Comparison of ENCODE assay signal across 25 cellular contexts in genomic region chr17:61321344-61321743, GRCh38.
"Had no signal": no experiment of that assay in that cellular context is flagged by ENCODE, and none has a peak within 500 bp of the region (broad histone marks: within the 10 kb centered on the region; RNA-seq: fewer than 3 reads in every experiment).

No MANE protein-coding gene starts in this region.

- H3K9me3 Mint-ChIP-seq: activated naive CD4-positive, alpha-beta T cell treated with anti-CD3 and anti-CD28 coated beads, Interleukin-2, amount 50 U/mL, for 72 hours; activated T-cell treated with anti-CD3 and anti-CD28 coated beads, Interleukin-2, amount 50 U/mL, for 72 hours; nephron progenitor cell; stimulated activated effector memory CD8-positive, alpha-beta T cell treated with anti-CD3 and anti-CD28 coated beads, Interleukin-12 subunit alpha, Interleukin-12 subunit beta, amount 100 ng/mL, for 72 hours; stimulated activated naive CD8-positive, alpha-beta T cell treated with anti-CD3 and anti-CD28 coated beads, Interleukin-15, Interleukin-2, amounts not matched to agents 100 ng/mL and 50 ng/mL, for 24 hours; T-helper 2 cell treated with Interferon-gamma antibody and Interleukin-4, amounts not matched to agents 5 μg/mL and 100 μg/mL, for 36 hours; type B pancreatic cell had no signal

- ATAC-seq: activated naive CD4-positive, alpha-beta T cell treated with anti-CD3 and anti-CD28 coated beads, Interleukin-2, amount 50 U/mL, for 72 hours; activated T-cell treated with anti-CD3 and anti-CD28 coated beads, Interleukin-2, amount 50 U/mL, for 72 hours; foreskin keratinocyte; left lung; sciatic nerve; stimulated activated effector memory CD8-positive, alpha-beta T cell treated with anti-CD3 and anti-CD28 coated beads, Interleukin-12 subunit alpha, Interleukin-12 subunit beta, amount 100 ng/mL, for 72 hours had no signal

- H3K27me3 Mint-ChIP-seq: stimulated activated naive CD8-positive, alpha-beta T cell treated with anti-CD3 and anti-CD28 coated beads, Interleukin-15, Interleukin-2, amounts not matched to agents 100 ng/mL and 50 ng/mL, for 24 hours had no signal

- H3K27ac Mint-ChIP-seq: activated naive CD4-positive, alpha-beta T cell treated with anti-CD3 and anti-CD28 coated beads, Interleukin-2, amount 50 U/mL, for 72 hours; activated T-cell treated with anti-CD3 and anti-CD28 coated beads, Interleukin-2, amount 50 U/mL, for 72 hours; nephron progenitor cell; progenitor cell of endocrine pancreas; stimulated activated effector memory CD8-positive, alpha-beta T cell treated with anti-CD3 and anti-CD28 coated beads, Interleukin-12 subunit alpha, Interleukin-12 subunit beta, amount 100 ng/mL, for 72 hours; stimulated activated naive CD8-positive, alpha-beta T cell treated with anti-CD3 and anti-CD28 coated beads, Interleukin-15, Interleukin-2, amounts not matched to agents 100 ng/mL and 50 ng/mL, for 24 hours; T-helper 2 cell treated with Interferon-gamma antibody and Interleukin-4, amounts not matched to agents 5 μg/mL and 100 μg/mL, for 36 hours; type B pancreatic cell had no signal

- H3K4me1 Mint-ChIP-seq: stimulated activated effector memory CD8-positive, alpha-beta T cell treated with anti-CD3 and anti-CD28 coated beads, Interleukin-12 subunit alpha, Interleukin-12 subunit beta, amount 100 ng/mL, for 72 hours had no signal

- H3K36me3 Mint-ChIP-seq: activated naive CD4-positive, alpha-beta T cell treated with anti-CD3 and anti-CD28 coated beads, Interleukin-2, amount 50 U/mL, for 72 hours; stimulated activated effector memory CD8-positive, alpha-beta T cell treated with anti-CD3 and anti-CD28 coated beads, Interleukin-12 subunit alpha, Interleukin-12 subunit beta, amount 100 ng/mL, for 72 hours had no signal

- H3K9me3 ChIP-seq: breast epithelium, esophagus muscularis mucosa, left lung, ovary, vagina had no signal

- H3K36me3 ChIP-seq: breast epithelium, esophagus muscularis mucosa, left lung, ovary, vagina had no signal

- H3K4me3 ChIP-seq: breast epithelium, esophagus muscularis mucosa, left lung, ovary, skin epidermis, vagina had no signal

- DNase-seq: activated CD4-positive, alpha-beta T cell treated with anti-CD3 and anti-CD28 coated beads for 4 hours; activated CD4-positive, alpha-beta T cell treated with anti-CD3 and anti-CD28 coated beads, Interleukin-2, amount 50 U/mL, for 4 hours; activated naive CD4-positive, alpha-beta T cell; activated T-cell treated with anti-CD3 and anti-CD28 coated beads for 4 hours; activated T-cell treated with anti-CD3 and anti-CD28 coated beads, Interleukin-2, amount 50 U/mL, for 72 hours; central memory CD4-positive, alpha-beta T cell; dermis blood vessel endothelial cell; effector CD4-positive, alpha-beta T cell; foreskin keratinocyte; left lung; nephron progenitor cell; ovary; stimulated activated CD4-positive, alpha-beta T cell treated with anti-CD3 and anti-CD28 coated beads, Interleukin-4, amount 100 ng/mL, for 24 hours had no signal

- H3K4me3 Mint-ChIP-seq: activated T-cell treated with anti-CD3 and anti-CD28 coated beads, Interleukin-2, amount 50 U/mL, for 72 hours; nephron progenitor cell; stimulated activated effector memory CD8-positive, alpha-beta T cell treated with anti-CD3 and anti-CD28 coated beads, Interleukin-12 subunit alpha, Interleukin-12 subunit beta, amount 100 ng/mL, for 72 hours; stimulated activated naive CD8-positive, alpha-beta T cell treated with anti-CD3 and anti-CD28 coated beads, Interleukin-15, Interleukin-2, amounts not matched to agents 100 ng/mL and 50 ng/mL, for 24 hours; T-helper 2 cell treated with Interferon-gamma antibody and Interleukin-4, amounts not matched to agents 5 μg/mL and 100 μg/mL, for 36 hours; type B pancreatic cell had no signal

- H3K4me1 ChIP-seq: breast epithelium, foreskin keratinocyte had no signal

- H3K27me3 ChIP-seq: breast epithelium, esophagus muscularis mucosa, foreskin keratinocyte, left lung, ovary, vagina had no signal

- H3K27ac ChIP-seq: breast epithelium, foreskin keratinocyte, left lung had no signal

- FAIRE-seq: colon had no signal
